1 cellular context compared by ENCODE assay signal in genomic region chr16:49658491-49658890, GRCh38.
TF ChIP-seq lines count a peak whose summit lies in the region.

No MANE protein-coding gene starts in this region.

TF ChIP-seq in GM23338, 12 proteins besides CTCF, POLR2A, EP300 and RAD21 (continued from another document):
- TF ChIP-seq ZNF462 (CRISPR knock-in tag; IDR thresholded peaks at IDR 0.05) = no peak
- no peak for TF ChIP-seq REST (IDR thresholded peaks at IDR 0.05; ENCODE audit: unreplicated experiment)
